ENCODE assay signal across 25 cellular contexts in genomic region chr6:6565488-6565887, GRCh38. TPM values are rescaled to one million over a fixed set of nuclear protein-coding genes. Genes with fewer than 3 reads are reported as not detected.
"Had no signal": no experiment of that assay in that cellular context is flagged by ENCODE, and none has a peak within 500 bp of the region (broad histone marks: within the 10 kb centered on the region; RNA-seq: fewer than 3 reads in every experiment).

No MANE protein-coding gene starts in this region.

- DNase-seq: activated B cell treated with CpG ODN at 0.5 μM for 24 hours; activated CD4-positive, alpha-beta T cell treated with anti-CD3 and anti-CD28 coated beads for 1 hour; activated CD4-positive, alpha-beta T cell treated with anti-CD3 and anti-CD28 coated beads, Interleukin-2, amount 10 ng/mL, durations not matched to agents 24 days and 14 days; activated CD4-positive, alpha-beta T cell treated with anti-CD3 and anti-CD28 coated beads, Interleukin-2, amount 50 U/mL, for 48 hours; activated CD8-positive, alpha-beta memory T cell treated with anti-CD3 and anti-CD28 coated beads, Interleukin-2, amount 10 ng/mL, durations not matched to agents 7 days and 5 days; activated effector memory CD4-positive, alpha-beta T cell treated with anti-CD3 and anti-CD28 coated beads, Interleukin-2, amount 50 U/mL, for 16 hours; activated naive CD4-positive, alpha-beta T cell treated with Interleukin-2 at 50 U/mL for 16 hours; activated naive CD8-positive, alpha-beta T cell treated with anti-CD3 and anti-CD28 coated beads, Interleukin-2, amount 50 U/mL, for 24 hours; activated T-cell treated with anti-CD3 and anti-CD28 coated beads, Interleukin-2, amount 50 U/mL, for 24 hours; amygdala; cortex of kidney; KG1; NCI-H1417; NCI-H1930; NCI-H226; NCI-H510A; NCI-H526 treated with DMSO at 0.1 percent for 48 hours; PC-3; SHP77 treated with DMSO at 0.1 percent for 48 hours had no signal

- ATAC-seq: activated CD8-positive, alpha-beta memory T cell treated with anti-CD3 and anti-CD28 coated beads, Interleukin-2, amount 10 ng/mL, durations not matched to agents 7 days and 5 days; activated naive CD4-positive, alpha-beta T cell treated with anti-CD3 and anti-CD28 coated beads, Interleukin-2, amount 50 U/mL, for 72 hours; activated naive CD8-positive, alpha-beta T cell treated with anti-CD3 and anti-CD28 coated beads, Interleukin-2, amount 50 U/mL, for 24 hours; PC-3 had no signal

- FAIRE-seq: astrocyte, RCC 7860 had no signal

RNA-seq across cellular contexts. Expression of gene LY86, which starts 23.0 kb away (rescaled TPM):
- total RNA-seq: astrocyte, LHCN-M2, M059J, PC-3, SK-MEL-5 had no signal
